In the genomic region with DNA sequence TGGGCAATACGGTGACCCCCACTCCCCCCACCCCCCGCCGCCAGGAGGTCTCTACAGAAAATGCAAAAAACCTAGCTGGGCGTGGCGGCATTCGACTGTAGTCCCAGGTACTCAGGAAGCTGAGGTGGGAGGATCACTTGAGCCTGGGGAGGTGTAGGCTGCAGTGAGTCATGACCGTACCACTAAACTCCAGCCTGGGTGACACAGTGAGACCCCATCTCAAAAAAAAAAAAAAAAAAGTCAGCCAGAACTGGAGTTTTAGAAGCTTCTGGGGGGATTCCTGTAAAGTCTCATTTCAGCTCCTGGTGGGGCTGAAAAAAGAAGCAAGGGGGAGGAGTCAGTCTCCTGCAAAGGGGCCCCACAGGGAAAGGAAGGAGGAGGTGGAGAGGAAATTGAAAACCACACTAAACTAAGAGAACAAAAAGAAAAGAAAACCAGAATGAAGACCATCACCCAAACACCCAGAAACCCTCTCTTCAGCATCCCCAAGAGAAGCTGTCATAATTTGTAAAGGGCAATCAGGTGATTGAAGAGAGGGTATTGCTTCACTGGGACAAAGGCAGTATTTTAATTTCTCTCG, we compare ENCODE assay signal across 9 cellular contexts. TPM values are rescaled to one million over a fixed set of nuclear protein-coding genes. Genes with fewer than 3 reads are reported as not detected.
DNase-seq lines count a peak whose midpoint lies in the region; ATAC-seq and TF ChIP-seq lines count a peak whose summit lies in the region.
"Had no signal": no experiment of that assay in that cellular context is flagged by ENCODE, and none has a peak within 500 bp of the region (broad histone marks: within the 10 kb centered on the region; RNA-seq: fewer than 3 reads in every experiment).

No MANE protein-coding gene starts in this region.

- no peak for TF ChIP-seq EP300 in SK-N-SH (IDR thresholded peaks at IDR 0.05; ENCODE audit: borderline replicate concordance in 1 of 2, low read depth in 1 of 2, low read length in 1 of 2)
- TF ChIP-seq EP300 in upper lobe of left lung (IDR thresholded peaks at IDR 0.05) = no peak

- H4K20me1 ChIP-seq in OCI-LY3 (ENCODE audit: insufficient read depth, low read length) (no peaks in the 10 kb centered on the region), osteoblast (ENCODE audit: insufficient read depth, low read length) (no peaks in the 10 kb centered on the region), SK-N-SH (ENCODE audit: insufficient read depth) (no peaks in the 10 kb centered on the region)

- peaks cover 52% of the 10 kb centered on the region for H3K4me1 Mint-ChIP-seq in activated T-helper 2 cell treated with anti-CD3 and anti-CD28 coated beads, Interferon-gamma antibody, Interleukin-2, Interleukin-4, amounts not matched to agents 10 μg/mL and 5 μg/mL and 100 μg/mL, durations not matched to agents 14 hours and 24 hours and 36 hours (ENCODE audit: low read depth)

- peak overlapping the region; percentile 79 for H3K4me3 Mint-ChIP-seq in activated T-helper 2 cell treated with anti-CD3 and anti-CD28 coated beads, Interferon-gamma antibody, Interleukin-2, Interleukin-4, amounts not matched to agents 10 μg/mL and 5 μg/mL and 100 μg/mL, durations not matched to agents 14 hours and 24 hours and 36 hours (ENCODE audit: low read depth)

- TF ChIP-seq CTCF in OCI-LY3 (IDR thresholded peaks at IDR 0.05; ENCODE audit: low read depth, low read length) (no peak), osteoblast (IDR thresholded peaks at IDR 0.05; ENCODE audit: extremely low read depth, low read depth, low read length) (no peak), SK-N-SH (IDR thresholded peaks at IDR 0.05) (no peak), upper lobe of left lung (IDR thresholded peaks at IDR 0.05) (no peak)

- TF ChIP-seq RAD21 in SK-N-SH (IDR thresholded peaks at IDR 0.05; ENCODE audit: low read length) = no peak

- TF ChIP-seq POLR2A in erythroblast (IDR thresholded peaks at IDR 0.05; ENCODE audit: low read length) (no peak), upper lobe of left lung (IDR thresholded peaks at IDR 0.05) (no peak)

- CTCF ChIA-PET in SK-N-SH (lab: Yijun Ruan, JAX) = interaction anchor here (3.4 to 5.0 kb wide), 2 partner anchors 12 to 118 kb away, joined by 10 to 28 read pairs; no protein-coding TSS in a partner anchor

- no peaks in the 10 kb centered on the region for H3K9me3 Mint-ChIP-seq in activated T-helper 2 cell treated with anti-CD3 and anti-CD28 coated beads, Interferon-gamma antibody, Interleukin-2, Interleukin-4, amounts not matched to agents 10 μg/mL and 5 μg/mL and 100 μg/mL, durations not matched to agents 14 hours and 24 hours and 36 hours

- no peak overlapping the region for H3K9ac ChIP-seq in OCI-LY3 (ENCODE audit: low read length)
- H3K9ac ChIP-seq in SK-N-SH = no peak overlapping the region

- H3K36me3 ChIP-seq in OCI-LY3 (replicated peaks; ENCODE audit: low read depth, low read length) (no peaks in the 10 kb centered on the region), osteoblast (ENCODE audit: insufficient read depth, low read length) (no peaks in the 10 kb centered on the region), SK-N-SH (replicated peaks in 1 of 2; ENCODE audit: control insufficient read depth in 1 of 2, insufficient read depth in 2 of 2, low read length in 1 of 2) (no peaks in the 10 kb centered on the region), upper lobe of left lung (no peaks in the 10 kb centered on the region)

- no peaks in the 10 kb centered on the region for H3F3A ChIP-seq in SK-N-SH (replicated peaks; ENCODE audit: insufficient read depth)

- no peaks in the 10 kb centered on the region for H3K79me2 ChIP-seq in OCI-LY3 (ENCODE audit: low read length)
- H3K79me2 ChIP-seq in osteoblast (ENCODE audit: insufficient read depth, low read length) = no peaks in the 10 kb centered on the region
- H3K79me2 ChIP-seq in SK-N-SH (ENCODE audit: insufficient read depth) = no peaks in the 10 kb centered on the region

- 0 out of 2 replicates have a peak overlapping the region, but pooled peaks have one; percentile 7 for H3K4me2 ChIP-seq in OCI-LY3 (ENCODE audit: low read length)
- H3K4me2 ChIP-seq in osteoblast (ENCODE audit: insufficient read depth, low read length) = no peak overlapping the region
- H3K4me2 ChIP-seq in SK-N-SH = no peak overlapping the region

- peaks cover 46% of the 10 kb centered on the region for H3K4me1 ChIP-seq in OCI-LY3 (ENCODE audit: low read length)
- no peaks in the 10 kb centered on the region for H3K4me1 ChIP-seq in osteoblast (ENCODE audit: insufficient read depth, low read length)
- peaks cover 0 to 37% of the 10 kb centered on the region in 2 experiments; a peak in 1 of 4 replicates for H3K4me1 ChIP-seq in SK-N-SH (ENCODE audit: control insufficient read depth in 1 of 2, insufficient read depth in 2 of 2, low read depth in 1 of 2, low read length in 1 of 2)
- peaks cover 19 to 41% (median 30%) of the 10 kb centered on the region in 4 donors for H3K4me1 ChIP-seq in upper lobe of left lung

- no peak for DNase-seq in activated T-helper 2 cell treated with anti-CD3 and anti-CD28 coated beads, Interferon-gamma antibody, Interleukin-2, Interleukin-4, amounts not matched to agents 10 μg/mL and 5 μg/mL and 100 μg/mL, durations not matched to agents 14 hours and 24 hours and 36 hours (ENCODE audit: low spot score)
- DNase-seq in osteoblast (ENCODE audit: insufficient read length, low spot score, missing footprints) = peak; percentile 69
- DNase-seq in erythroblast (lab: John Stamatoyannopoulos, UW) = no peak
- DNase-seq in SK-N-SH = no peak
- no peak for DNase-seq in upper lobe of left lung
- DNase-seq: foreskin melanocyte had no signal

- no peak overlapping the region for H2AFZ ChIP-seq in OCI-LY3 (ENCODE audit: low read depth, low read length)
- no peak overlapping the region for H2AFZ ChIP-seq in osteoblast (ENCODE audit: low read length)
- no peak overlapping the region for H2AFZ ChIP-seq in SK-N-SH (ENCODE audit: low read depth)

- H3K4me3 ChIP-seq in GM08714 (ENCODE audit: low read length) (peak overlapping the region; percentile 55; the same call in 1 of the 2 replicates), OCI-LY3 (ENCODE audit: low read length) (no peak overlapping the region), osteoblast (ENCODE audit: insufficient read depth, low read length) (no peak overlapping the region), SK-N-SH (ENCODE audit: low read depth in 2 of 2, low read length in 1 of 2) (no peak overlapping the region), upper lobe of left lung (no peak overlapping the region)

- POLR2A ChIA-PET in SK-N-SH (lab: Yijun Ruan, JAX) = no interaction called here

- ATAC-seq in HG03460 (IDR thresholded peaks at IDR 0.05; ENCODE audit: unreplicated experiment) = no peak
- no peak for ATAC-seq in upper lobe of left lung (ENCODE audit: low FRiP score in 2 of 2)

- H3K27me3 Mint-ChIP-seq in activated T-helper 2 cell treated with anti-CD3 and anti-CD28 coated beads, Interferon-gamma antibody, Interleukin-2, Interleukin-4, amounts not matched to agents 10 μg/mL and 5 μg/mL and 100 μg/mL, durations not matched to agents 14 hours and 24 hours and 36 hours (ENCODE audit: low read depth) = no peaks in the 10 kb centered on the region

- H3K27me3 ChIP-seq in OCI-LY3 (ENCODE audit: low read depth, low read length) = peaks cover 6% of the 10 kb centered on the region
- peaks cover 18% of the 10 kb centered on the region for H3K27me3 ChIP-seq in osteoblast (ENCODE audit: insufficient read depth, low read length)
- H3K27me3 ChIP-seq in SK-N-SH (ENCODE audit: insufficient read depth) = no peaks in the 10 kb centered on the region; the same call in 1 of the 2 replicates
- H3K27me3 ChIP-seq in upper lobe of left lung = no peaks in the 10 kb centered on the region

- H3K9me2 ChIP-seq in SK-N-SH = no peaks in the 10 kb centered on the region

- H3K27ac ChIP-seq in OCI-LY3 (ENCODE audit: low read length) (no peak overlapping the region), osteoblast (ENCODE audit: low read depth, low read length) (no peak overlapping the region), SK-N-SH (ENCODE audit: low read depth in 2 of 2, low read length in 1 of 2) (no peak overlapping the region), upper lobe of left lung (peak overlapping the region in 1 of 4 donors; percentile 78)

- H3K9me3 ChIP-seq in OCI-LY3 (ENCODE audit: insufficient read depth, low read length) = no peaks in the 10 kb centered on the region
- no peaks in the 10 kb centered on the region for H3K9me3 ChIP-seq in osteoblast (ENCODE audit: low read depth, low read length)
- H3K9me3 ChIP-seq in SK-N-SH = no peaks in the 10 kb centered on the region
- no peaks in the 10 kb centered on the region for H3K9me3 ChIP-seq in upper lobe of left lung

- 81% methylated on average over 8 of the region's 8 CpGs for whole genome bisulfite sequencing in SK-N-SH (ENCODE audit: low lambda C conversion rate)
- 29 to 65% methylated on average over 7 to 8 of the region's 8 CpGs for WGBS in upper lobe of left lung, 2 donors

- intact Hi-C loops in activated T-helper 2 cell treated with anti-CD3 and anti-CD28 coated beads, Interferon-gamma antibody, Interleukin-2, Interleukin-4, amounts not matched to agents 10 μg/mL and 5 μg/mL and 100 μg/mL, durations not matched to agents 14 hours and 24 hours and 36 hours (cut with micrococcal nuclease) = loop anchor here (2.0 kb wide), 1 partner anchor 50 kb away; the partner anchor contains the start of gene NOL4L

- peaks cover 3% of the 10 kb centered on the region for H3K36me3 Mint-ChIP-seq in activated T-helper 2 cell treated with anti-CD3 and anti-CD28 coated beads, Interferon-gamma antibody, Interleukin-2, Interleukin-4, amounts not matched to agents 10 μg/mL and 5 μg/mL and 100 μg/mL, durations not matched to agents 14 hours and 24 hours and 36 hours (ENCODE audit: low read depth)

- peak overlapping the region; percentile 79 for H3K27ac Mint-ChIP-seq in activated T-helper 2 cell treated with anti-CD3 and anti-CD28 coated beads, Interferon-gamma antibody, Interleukin-2, Interleukin-4, amounts not matched to agents 10 μg/mL and 5 μg/mL and 100 μg/mL, durations not matched to agents 14 hours and 24 hours and 36 hours

TF ChIP-seq in SK-N-SH, 30 proteins besides CTCF, POLR2A, EP300 and RAD21 (continues in another document):
- TF ChIP-seq YY1 (IDR thresholded peaks at IDR 0.05; ENCODE audit: low read depth) = no peak

RNA-seq across cellular contexts. Expression of gene NOL4L, which starts 50.4 kb away (rescaled TPM):
- total RNA-seq in activated T-helper 2 cell treated with anti-CD3 and anti-CD28 coated beads, Interferon-gamma antibody, Interleukin-2, Interleukin-4, amounts not matched to agents 10 μg/mL and 5 μg/mL and 100 μg/mL, durations not matched to agents 14 hours and 24 hours and 36 hours = 13.2 and 14.2 TPM in 2 replicates
- total RNA-seq in osteoblast = 5.9 and 6.2 TPM in 2 replicates
- 10.4 and 14.3 TPM in 2 replicates for polyA plus RNA-seq in SK-N-SH (2012; rRNA removed)
- polyA plus RNA-seq in SK-N-SH (2012; cell fraction: cytosol; rRNA removed) = 8.7 and 10.6 TPM in 2 replicates
- polyA plus RNA-seq in SK-N-SH (2012; cell fraction: nucleus; rRNA removed) = 35.9 and 37.2 TPM in 2 replicates
- total RNA-seq in upper lobe of left lung = 10 to 100 TPM; 13.4 to 40.2 (median 19.0) TPM
